Comparison of ENCODE assay signal across 1 cellular context in genomic region chrX:47618923-47619485, GRCh38.
TF ChIP-seq lines count a peak whose summit lies in the region.

No MANE protein-coding gene starts in this region.

TF ChIP-seq in WTC11, 78 proteins besides CTCF, POLR2A, EP300 and RAD21 (continued from another document):
- TF ChIP-seq ZBTB43 (CRISPR knock-in tag; IDR thresholded peaks at IDR 0.05) (no peak), GTF2I (CRISPR knock-in tag; conservative IDR thresholded peaks at IDR 0.05) (no peak), ZNF671 (CRISPR knock-in tag; IDR thresholded peaks at IDR 0.05) (no peak), MLX (CRISPR knock-in tag; IDR thresholded peaks at IDR 0.05) (no peak), NFE2L1 (CRISPR knock-in tag; IDR thresholded peaks at IDR 0.05) (no peak), ATF3 (CRISPR knock-in tag; conservative IDR thresholded peaks at IDR 0.05) (no peak), KAT7 (CRISPR knock-in tag; IDR thresholded peaks at IDR 0.05; ENCODE audit: borderline replicate concordance) (no peak), CREB1 (CRISPR knock-in tag; IDR thresholded peaks at IDR 0.05) (no peak), JUN (CRISPR knock-in tag; IDR thresholded peaks at IDR 0.05) (no peak), E2F4 (CRISPR knock-in tag; IDR thresholded peaks at IDR 0.05; ENCODE audit: borderline replicate concordance, low read depth) (no peak), SMAD3 (CRISPR knock-in tag; IDR thresholded peaks at IDR 0.05; ENCODE audit: borderline replicate concordance) (no peak)
- TF ChIP-seq, protein P1, sequence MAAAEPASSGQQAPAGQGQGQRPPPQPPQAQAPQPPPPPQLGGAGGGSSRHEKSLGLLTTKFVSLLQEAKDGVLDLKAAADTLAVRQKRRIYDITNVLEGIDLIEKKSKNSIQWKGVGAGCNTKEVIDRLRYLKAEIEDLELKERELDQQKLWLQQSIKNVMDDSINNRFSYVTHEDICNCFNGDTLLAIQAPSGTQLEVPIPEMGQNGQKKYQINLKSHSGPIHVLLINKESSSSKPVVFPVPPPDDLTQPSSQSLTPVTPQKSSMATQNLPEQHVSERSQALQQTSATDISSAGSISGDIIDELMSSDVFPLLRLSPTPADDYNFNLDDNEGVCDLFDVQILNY (CRISPR knock-in tag; IDR thresholded peaks at IDR 0.05) = no peak
TF ChIP-seq in WTC11: peak in this region for 0.
